Comparison of ENCODE assay signal across 13 cellular contexts in genomic region chr2:10146366-10147005, GRCh38. TPM values are rescaled to one million over a fixed set of nuclear protein-coding genes. Genes with fewer than 3 reads are reported as not detected.
DNase-seq lines count a peak whose midpoint lies in the region; ATAC-seq and TF ChIP-seq lines count a peak whose summit lies in the region.
"Had no signal": no experiment of that assay in that cellular context is flagged by ENCODE, and none has a peak within 500 bp of the region (broad histone marks: within the 10 kb centered on the region; RNA-seq: fewer than 3 reads in every experiment).

No MANE protein-coding gene starts in this region.

- TF ChIP-seq CTCF in dorsolateral prefrontal cortex (IDR thresholded peaks at IDR 0.05 in 54 of 56, conservative IDR thresholded peaks at IDR 0.05 in 2 of 56; ENCODE audit: low read depth in 1 of 56, partially characterized antibody in 56 of 56): no peak
- no peak for TF ChIP-seq CTCF in endothelial cell (IDR thresholded peaks at IDR 0.05; ENCODE audit: unreplicated experiment)

- no peaks in the 10 kb centered on the region for H3K27me3 Mint-ChIP-seq in stimulated activated memory B cell treated with anti-CD40 and anti-IgM and Interleukin-4, amounts not matched to agents 10 μg/mL and 1 μg/mL and 100 μg/mL, for 72 hours
- H3K27me3 Mint-ChIP-seq in endothelial cell (ENCODE audit: unreplicated experiment): peaks cover 2% of the 10 kb centered on the region
- H3K27me3 Mint-ChIP-seq: CD4-positive, CD25-positive, alpha-beta regulatory T cell had no signal

- H3K36me3 Mint-ChIP-seq in stimulated activated memory B cell treated with anti-CD40 and anti-IgM and Interleukin-4, amounts not matched to agents 10 μg/mL and 1 μg/mL and 100 μg/mL, for 72 hours: peaks cover 6% of the 10 kb centered on the region
- no peaks in the 10 kb centered on the region for H3K36me3 Mint-ChIP-seq in endothelial cell (ENCODE audit: low read depth, unreplicated experiment)
- H3K36me3 Mint-ChIP-seq: CD4-positive, CD25-positive, alpha-beta regulatory T cell had no signal

- intact Hi-C loops in cardiac septum (cut with DNase I): no loop called here
- intact Hi-C loops in left ventricle myocardium superior (cut with micrococcal nuclease): loop anchor here (5.0 kb wide), 1 partner anchor 261 kb away; no protein-coding TSS in a partner anchor
- intact Hi-C loops in dorsolateral prefrontal cortex (cut with DNase I): no loop called here

- no peaks in the 10 kb centered on the region for H3K9me3 Mint-ChIP-seq in stimulated activated memory B cell treated with anti-CD40 and anti-IgM and Interleukin-4, amounts not matched to agents 10 μg/mL and 1 μg/mL and 100 μg/mL, for 72 hours
- H3K9me3 Mint-ChIP-seq in endothelial cell (ENCODE audit: unreplicated experiment): no peaks in the 10 kb centered on the region
- H3K9me3 Mint-ChIP-seq: CD4-positive, CD25-positive, alpha-beta regulatory T cell had no signal

- peak overlapping the region in 31 of 59 donors; percentile 23 to 88 (median 59) for H3K27ac ChIP-seq in dorsolateral prefrontal cortex
- H3K27ac ChIP-seq: BLaER1 treated with 17β-estradiol and CSF1 and Interleukin-3, amounts not matched to agents 10 nM and 100 nM had no signal

- H3K27me3 ChIP-seq in dorsolateral prefrontal cortex: no peaks in the 10 kb centered on the region
- H3K27me3 ChIP-seq: BLaER1 treated with 17β-estradiol and CSF1 and Interleukin-3, amounts not matched to agents 10 nM and 100 nM had no signal

- peaks cover 7% of the 10 kb centered on the region for H3K4me1 Mint-ChIP-seq in stimulated activated memory B cell treated with anti-CD40 and anti-IgM and Interleukin-4, amounts not matched to agents 10 μg/mL and 1 μg/mL and 100 μg/mL, for 72 hours
- H3K4me1 Mint-ChIP-seq in endothelial cell (ENCODE audit: unreplicated experiment): peaks cover 2% of the 10 kb centered on the region

- DNase-seq in cardiac septum (ENCODE audit: low spot score): peak; percentile 51
- no peak for DNase-seq in left ventricle myocardium superior
- DNase-seq in dorsolateral prefrontal cortex: no peak
- DNase-seq in ecto neural progenitor cell (ENCODE audit: low spot score): no peak
- DNase-seq in SKM-1 treated with dmso at 0.1 percent for 144 hours (lab: John Stamatoyannopoulos, UW; ENCODE audit: unreplicated experiment): no peak
- no peak for DNase-seq in endothelial cell (ENCODE audit: low spot score)
- DNase-seq: ACHN; CD4-positive, CD25-positive, alpha-beta regulatory T cell; DMS53; GF-D8 had no signal

- no peak overlapping the region for H3K27ac Mint-ChIP-seq in stimulated activated memory B cell treated with anti-CD40 and anti-IgM and Interleukin-4, amounts not matched to agents 10 μg/mL and 1 μg/mL and 100 μg/mL, for 72 hours
- H3K27ac Mint-ChIP-seq in endothelial cell (ENCODE audit: unreplicated experiment): no peak overlapping the region

- no peak overlapping the region for H3K4me3 Mint-ChIP-seq in stimulated activated memory B cell treated with anti-CD40 and anti-IgM and Interleukin-4, amounts not matched to agents 10 μg/mL and 1 μg/mL and 100 μg/mL, for 72 hours
- H3K4me3 Mint-ChIP-seq in endothelial cell (ENCODE audit: unreplicated experiment): no peak overlapping the region

- no peak for ATAC-seq in left ventricle myocardium superior
- ATAC-seq in stimulated activated memory B cell treated with anti-CD40 and anti-IgM and Interleukin-4, amounts not matched to agents 10 μg/mL and 1 μg/mL and 100 μg/mL, for 72 hours: peak; percentile 6
- ATAC-seq: HCT116 had no signal

- H3K4me3 ChIP-seq in dorsolateral prefrontal cortex: no peak overlapping the region
- H3K4me3 ChIP-seq: BLaER1 treated with 17β-estradiol and CSF1 and Interleukin-3, amounts not matched to agents 10 nM and 100 nM had no signal

RNA-seq across cellular contexts. Expression of gene RRM2, which starts 23.9 kb away (rescaled TPM):
- 0.35 TPM for total RNA-seq in cardiac septum
- 1.3 TPM for total RNA-seq in left ventricle myocardium superior
- 1 to 10 TPM in 19 of 120 experiments, under 1 TPM in 26, not detected in 75; 0.11 to 3.3 (median 0.83) TPM for total RNA-seq in dorsolateral prefrontal cortex
- total RNA-seq in endothelial cell (ENCODE audit: unreplicated experiment): 18.7 TPM
